6 cellular contexts compared by ENCODE assay signal in genomic region chr11:65557280-65558001, GRCh38. TPM values are rescaled to one million over a fixed set of nuclear protein-coding genes. Genes with fewer than 3 reads are reported as not detected.
DNase-seq lines count a peak whose midpoint lies in the region; ATAC-seq and TF ChIP-seq lines count a peak whose summit lies in the region.

No MANE protein-coding gene starts in this region.

- H3K4me1 ChIP-seq in heart left ventricle (peaks cover 6 to 78% (median 63%) of the 10 kb centered on the region in 12 donors), thymus (ENCODE audit: control insufficient read depth, insufficient read depth, low read length) (peaks cover 31% of the 10 kb centered on the region)

- H3K36me3 ChIP-seq in heart left ventricle = peaks cover 0 to 16% (median 4%) of the 10 kb centered on the region in 9 donors
- H3K36me3 ChIP-seq in thymus (ENCODE audit: control insufficient read depth, insufficient read depth) = no peaks in the 10 kb centered on the region

- no peak for TF ChIP-seq CTCF in heart left ventricle (IDR thresholded peaks at IDR 0.05)

- H3K27me3 ChIP-seq in heart left ventricle = no peaks in the 10 kb centered on the region
- no peaks in the 10 kb centered on the region for H3K27me3 ChIP-seq in thymus (ENCODE audit: control insufficient read depth, insufficient read depth)

- peak overlapping the region; percentile 49 to 85 (median 67) for H3K4me3 ChIP-seq in heart left ventricle
- peak overlapping the region; percentile 66 for H3K4me3 ChIP-seq in thymus (ENCODE audit: low read length)

- intact Hi-C loops in heart left ventricle (cut with DNase I) = loop anchor here in 1 of 10 donors (1.0 kb wide), 1 partner anchor 16 kb away; no protein-coding TSS in a partner anchor

- WGBS in heart left ventricle, 4 donors = 2 to 4% (median 2%) methylated on average over 13 to 47 of the region's 47 CpGs
- WGBS in thymus = 8% methylated on average over 47 of the region's 47 CpGs

- no peak for ATAC-seq in heart left ventricle
- no peak for ATAC-seq in HG03520 (IDR thresholded peaks at IDR 0.05; ENCODE audit: unreplicated experiment)

- DNase-seq in NCI-H2227 (lab: John Stamatoyannopoulos, UW; ENCODE audit: unreplicated experiment) (peak; percentile 51), NCI-H2227 treated with DMSO at 0.1 percent for 48 hours (lab: John Stamatoyannopoulos, UW) (no peak), heart left ventricle (peak in 2 of 5 donors; percentile 55 to 60), kidney glomerular epithelial cell (lab: John Stamatoyannopoulos, UW) (no peak)

- TF ChIP-seq POLR2A in heart left ventricle (IDR thresholded peaks at IDR 0.05) = no peak

- H3K27ac ChIP-seq in heart left ventricle (peak overlapping the region; percentile 86 to 99 (median 96)), thymus (ENCODE audit: low read depth) (peak overlapping the region; percentile 90)

- no peaks in the 10 kb centered on the region for H3K9me3 ChIP-seq in heart left ventricle
- no peaks in the 10 kb centered on the region for H3K9me3 ChIP-seq in thymus (ENCODE audit: control insufficient read depth)

RNA-seq across cellular contexts. Expression of gene LTBP3, which starts 0.7 kb away (rescaled TPM):
- 100 to 1,000 TPM in 1 of 9 donors, 10 to 100 TPM in 8; 51.4 to 125 (median 88.9) TPM for total RNA-seq in heart left ventricle
- polyA plus RNA-seq in heart left ventricle = 10 to 100 TPM; 26.3 to 36.3 TPM
- 64.6 TPM for polyA plus RNA-seq in thymus

RNA-seq across cellular contexts. Expression of gene ZNRD2, which starts 12.8 kb away (rescaled TPM):
- total RNA-seq in heart left ventricle = 10 to 100 TPM; 23.2 to 63.6 (median 33.9) TPM
- polyA plus RNA-seq in heart left ventricle (100 to 1,000 TPM in 1 of 2 donors, 10 to 100 TPM in 1; 49.7 to 101 TPM), thymus (38.0 TPM)

RNA-seq across cellular contexts. Expression of gene FAM89B, which starts 14.9 kb away (rescaled TPM):
- total RNA-seq in heart left ventricle = 10 to 100 TPM; 25.8 to 87.9 (median 38.4) TPM
- polyA plus RNA-seq in heart left ventricle = 10 to 100 TPM; 46.6 to 50.0 TPM
- polyA plus RNA-seq in thymus = 62.2 TPM

RNA-seq across cellular contexts. Expression of gene EHBP1L1, which starts 18.4 kb away (rescaled TPM):
- total RNA-seq in heart left ventricle = 100 to 1,000 TPM in 3 of 9 donors, 10 to 100 TPM in 6; 37.4 to 144 (median 80.9) TPM
- polyA plus RNA-seq in heart left ventricle = 10 to 100 TPM; 52.3 to 71.4 TPM
- polyA plus RNA-seq in thymus = 66.5 TPM

RNA-seq across cellular contexts. Expression of gene SCYL1, which starts 32.6 kb away (rescaled TPM):
- 100 to 1,000 TPM in 1 of 9 donors, 10 to 100 TPM in 8; 51.6 to 135 (median 62.2) TPM for total RNA-seq in heart left ventricle
- 10 to 100 TPM; 86.6 to 90.2 TPM for polyA plus RNA-seq in heart left ventricle
- polyA plus RNA-seq in thymus = 68.1 TPM
